In the genomic region with DNA sequence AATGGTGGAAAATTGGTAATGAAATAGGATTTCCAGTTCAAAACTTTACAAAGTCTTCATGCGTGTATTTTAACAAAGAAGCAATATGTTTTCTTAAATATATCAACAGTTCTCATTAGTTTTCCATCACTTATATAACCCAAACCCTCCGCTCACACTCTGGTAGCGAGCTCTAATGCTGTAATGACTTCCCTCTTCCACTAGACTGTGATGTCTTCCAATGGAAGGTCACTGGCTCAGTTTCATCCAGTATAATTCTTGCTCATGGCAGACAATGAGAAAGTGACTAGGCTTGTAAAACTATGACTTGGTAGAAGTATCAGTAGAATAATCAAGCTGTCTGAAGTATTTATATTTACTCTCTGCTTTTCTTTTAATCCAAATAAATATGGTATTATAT, we compare ENCODE assay signal across 17 cellular contexts. TPM values are rescaled to one million over a fixed set of nuclear protein-coding genes. Genes with fewer than 3 reads are reported as not detected.
DNase-seq lines count a peak whose midpoint lies in the region; ATAC-seq and TF ChIP-seq lines count a peak whose summit lies in the region.
"Had no signal": no experiment of that assay in that cellular context is flagged by ENCODE, and none has a peak within 500 bp of the region (broad histone marks: within the 10 kb centered on the region; RNA-seq: fewer than 3 reads in every experiment).

No MANE protein-coding gene starts in this region.

- H4K91ac ChIP-seq in H9 (ENCODE audit: insufficient read length, low read depth, low read length): no peak overlapping the region

- H3K27ac ChIP-seq in H9 (ENCODE audit: insufficient read length, low read depth, low read length) (no peak overlapping the region), foreskin keratinocyte (no peak overlapping the region)
- H3K27ac ChIP-seq: ascending aorta, coronary artery, esophagus muscularis mucosa had no signal

- H4K20me1 ChIP-seq in H9 (ENCODE audit: control insufficient read depth, insufficient read depth, insufficient read length): no peaks in the 10 kb centered on the region

- H3K27ac Mint-ChIP-seq in Calu3 (ENCODE audit: unreplicated experiment) (no peak overlapping the region), H9 (0 out of 7 replicates have a peak overlapping the region, but pooled peaks of 1 of the 3 experiments have one; percentile 51)

- no peak overlapping the region for H2BK20ac ChIP-seq in H9 (ENCODE audit: low read depth, low read length, poor library complexity, severe bottlenecking)

- H3K9me3 Mint-ChIP-seq in Calu3 (ENCODE audit: low read depth, unreplicated experiment) (no peaks in the 10 kb centered on the region), H9 (no peaks in the 10 kb centered on the region)

- no peak overlapping the region for H3K9ac ChIP-seq in H9 (ENCODE audit: extremely low read depth, insufficient read length, low read length)

- H3K4ac ChIP-seq in H9 (ENCODE audit: low read depth, low read length): no peak overlapping the region

- H2BK15ac ChIP-seq in H9 (ENCODE audit: low read depth, low read length): no peak overlapping the region

- H2AK5ac ChIP-seq in H9 (ENCODE audit: insufficient read length, low read length): no peak overlapping the region

- CTCF ChIA-PET in Calu3 (lab: Charles Lee): interaction anchor here (0.8 kb wide), 1 partner anchor 34 kb away, joined by 4 read pairs; no protein-coding TSS in a partner anchor

- H3K9me3 ChIP-seq in H9 (ENCODE audit: control insufficient read depth, low read depth, low read length): no peaks in the 10 kb centered on the region
- H3K9me3 ChIP-seq: ascending aorta, esophagus muscularis mucosa, MG63 had no signal

- no peak overlapping the region for H2BK120ac ChIP-seq in H9 (ENCODE audit: low read depth, low read length, poor library complexity, severe bottlenecking)

- H3K4me1 ChIP-seq in H9 (ENCODE audit: insufficient read depth, low read length) (no peaks in the 10 kb centered on the region), foreskin keratinocyte (no peaks in the 10 kb centered on the region)
- H3K4me1 ChIP-seq: ascending aorta, esophagus muscularis mucosa had no signal

- no peak overlapping the region for H3K18ac ChIP-seq in H9 (ENCODE audit: insufficient read length, low read depth, low read length)

- H3K23ac ChIP-seq in H9 (ENCODE audit: insufficient read length, low read depth, low read length): no peak overlapping the region

- H3T11ph ChIP-seq in H9 (ENCODE audit: low read length): no peak overlapping the region

- H2AFZ ChIP-seq in H9 (ENCODE audit: low read length): no peak overlapping the region

- H3K4me1 Mint-ChIP-seq in Calu3 (ENCODE audit: low read depth, unreplicated experiment): no peaks in the 10 kb centered on the region
- H3K4me1 Mint-ChIP-seq in H9: no peaks in the 10 kb centered on the region

- H3K79me1 ChIP-seq in H9 (ENCODE audit: insufficient read depth, low read depth, low read length, poor library complexity, severe bottlenecking): no peaks in the 10 kb centered on the region

- no peaks in the 10 kb centered on the region for H3K23me2 ChIP-seq in H9 (ENCODE audit: insufficient read length, low read depth, low read length, poor library complexity, severe bottlenecking)

- H3K79me2 ChIP-seq in H9 (ENCODE audit: insufficient read depth, low read length): no peaks in the 10 kb centered on the region

- no peak overlapping the region for H3K4me3 Mint-ChIP-seq in Calu3 (ENCODE audit: low read depth, unreplicated experiment)
- no peak overlapping the region for H3K4me3 Mint-ChIP-seq in H9

- DNase-seq in Calu3: no peak
- DNase-seq in H9: no peak
- peak; percentile 6 for DNase-seq in RPMI7951 (ENCODE audit: low read depth)
- no peak for DNase-seq in foreskin keratinocyte
- DNase-seq: C1 segment of cervical spinal cord; DND-41; MG63; NCI-H2029 treated with DMSO at 0.1 percent for 48 hours; NK-92 treated with Interleukin-12 subunit alpha and Interleukin-12 subunit beta, amount 100 ng/mL, for 24 hours; stimulated activated naive CD8-positive, alpha-beta T cell treated with anti-CD3 and anti-CD28 coated beads, Interleukin-15, Interleukin-2, amounts not matched to agents 100 U/mL and 50 U/mL, for 24 hours had no signal

- intact Hi-C loops in Calu3 (cut with micrococcal nuclease; ENCODE audit: unreplicated experiment): no loop called here

- BruUV-seq in Calu3 (replicated peaks; lab: Mats Ljungman, UMichigan): no TSS peak

- WGBS in H9 (ENCODE audit: extremely low coverage, insufficient read length, low lambda C conversion rate): no CpG with 5 or more reads among the region's 3 CpGs

- H3K27me3 Mint-ChIP-seq in Calu3 (ENCODE audit: unreplicated experiment): no peaks in the 10 kb centered on the region
- H3K27me3 Mint-ChIP-seq in H9 (ENCODE audit: low read depth): no peaks in the 10 kb centered on the region

- no peak overlapping the region for H4K5ac ChIP-seq in H9 (ENCODE audit: insufficient read length, low read depth, low read length)

- ATAC-seq in foreskin keratinocyte (peak; percentile 47), HG03520 (IDR thresholded peaks at IDR 0.05; ENCODE audit: unreplicated experiment) (no peak), GM21447 (IDR thresholded peaks at IDR 0.05; ENCODE audit: unreplicated experiment) (no peak), GM18868 (IDR thresholded peaks at IDR 0.05; ENCODE audit: unreplicated experiment) (no peak)
- ATAC-seq: GM12878; stimulated activated naive CD8-positive, alpha-beta T cell treated with anti-CD3 and anti-CD28 coated beads, Interleukin-15, Interleukin-2, amounts not matched to agents 100 U/mL and 50 U/mL, for 24 hours had no signal

- no peak overlapping the region for H2BK5ac ChIP-seq in H9 (ENCODE audit: insufficient read length, low read length)

- no peak overlapping the region for H3K56ac ChIP-seq in H9 (ENCODE audit: insufficient read length, low read depth, low read length)

- no peak overlapping the region for H4K8ac ChIP-seq in H9 (replicated peaks; ENCODE audit: insufficient read length, low read depth, low read length)

- H3K27me3 ChIP-seq in H9 (ENCODE audit: insufficient read depth, low read length) (no peaks in the 10 kb centered on the region), foreskin keratinocyte (no peaks in the 10 kb centered on the region)
- H3K27me3 ChIP-seq: ascending aorta, esophagus muscularis mucosa, MG63 had no signal

- H3K36me3 Mint-ChIP-seq in Calu3 (ENCODE audit: insufficient read depth, unreplicated experiment) (peaks cover 19% of the 10 kb centered on the region), H9 (ENCODE audit: insufficient read depth in 1 of 3, low read depth in 3 of 3) (peaks cover 3 to 20% (median 5%) of the 10 kb centered on the region in 3 experiments; a peak in 4 of 7 replicates)

- H3K14ac ChIP-seq in H9 (ENCODE audit: insufficient read depth, low read length): no peak overlapping the region

- no peak overlapping the region for H3K4me2 ChIP-seq in H9 (ENCODE audit: insufficient read depth, insufficient read length, low read length)

- TF ChIP-seq CTCF in Calu3 (IDR thresholded peaks at IDR 0.05; ENCODE audit: unreplicated experiment) (peak; percentile 23), H9 (conservative IDR thresholded peaks at IDR 0.05) (peak; percentile 61), foreskin keratinocyte (conservative IDR thresholded peaks at IDR 0.05) (peak; percentile 41)

- H2BK12ac ChIP-seq in H9 (ENCODE audit: insufficient read length, low read depth, low read length): no peak overlapping the region

RNA-seq across cellular contexts. Expression of a gene that starts 32.8 kb away (rescaled TPM):
- total RNA-seq in Calu3 (2022): 75.8 and 83.5 TPM in 2 replicates
- 25.6 and 28.6 TPM in 2 replicates for total RNA-seq in H9 (2021)
- 265 and 331 TPM in 2 replicates for total RNA-seq in RPMI7951 (2014; rRNA removed; shearing (Covaris generic))
- total RNA-seq in foreskin keratinocyte: 57.4 and 73.3 TPM in 2 replicates
- 35.2 and 48.4 TPM in 2 replicates for polyA plus RNA-seq in foreskin keratinocyte
